1 cellular context compared by ENCODE assay signal in the genomic region with DNA sequence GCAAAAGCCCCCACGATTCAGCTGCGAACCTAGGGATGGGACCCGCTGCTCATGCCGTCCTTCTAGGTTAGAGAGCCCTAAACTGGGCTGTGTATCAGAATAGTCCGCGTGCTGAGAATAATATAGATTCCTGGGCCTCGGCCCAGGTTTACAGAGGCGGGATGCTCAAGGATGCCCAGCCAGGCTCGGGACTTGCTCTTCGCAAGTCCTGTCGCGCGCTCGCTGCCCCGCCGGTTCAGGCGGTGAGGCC.
A peak's percentile ranks its signal among the peaks of the same experiment; 100 is the strongest.
TF ChIP-seq lines count a peak whose summit lies in the region.

No MANE protein-coding gene starts in this region.

TF ChIP-seq in GM12878, 131 proteins besides CTCF, POLR2A, EP300 and RAD21 (continued from another document):
- TF ChIP-seq, protein P1, sequence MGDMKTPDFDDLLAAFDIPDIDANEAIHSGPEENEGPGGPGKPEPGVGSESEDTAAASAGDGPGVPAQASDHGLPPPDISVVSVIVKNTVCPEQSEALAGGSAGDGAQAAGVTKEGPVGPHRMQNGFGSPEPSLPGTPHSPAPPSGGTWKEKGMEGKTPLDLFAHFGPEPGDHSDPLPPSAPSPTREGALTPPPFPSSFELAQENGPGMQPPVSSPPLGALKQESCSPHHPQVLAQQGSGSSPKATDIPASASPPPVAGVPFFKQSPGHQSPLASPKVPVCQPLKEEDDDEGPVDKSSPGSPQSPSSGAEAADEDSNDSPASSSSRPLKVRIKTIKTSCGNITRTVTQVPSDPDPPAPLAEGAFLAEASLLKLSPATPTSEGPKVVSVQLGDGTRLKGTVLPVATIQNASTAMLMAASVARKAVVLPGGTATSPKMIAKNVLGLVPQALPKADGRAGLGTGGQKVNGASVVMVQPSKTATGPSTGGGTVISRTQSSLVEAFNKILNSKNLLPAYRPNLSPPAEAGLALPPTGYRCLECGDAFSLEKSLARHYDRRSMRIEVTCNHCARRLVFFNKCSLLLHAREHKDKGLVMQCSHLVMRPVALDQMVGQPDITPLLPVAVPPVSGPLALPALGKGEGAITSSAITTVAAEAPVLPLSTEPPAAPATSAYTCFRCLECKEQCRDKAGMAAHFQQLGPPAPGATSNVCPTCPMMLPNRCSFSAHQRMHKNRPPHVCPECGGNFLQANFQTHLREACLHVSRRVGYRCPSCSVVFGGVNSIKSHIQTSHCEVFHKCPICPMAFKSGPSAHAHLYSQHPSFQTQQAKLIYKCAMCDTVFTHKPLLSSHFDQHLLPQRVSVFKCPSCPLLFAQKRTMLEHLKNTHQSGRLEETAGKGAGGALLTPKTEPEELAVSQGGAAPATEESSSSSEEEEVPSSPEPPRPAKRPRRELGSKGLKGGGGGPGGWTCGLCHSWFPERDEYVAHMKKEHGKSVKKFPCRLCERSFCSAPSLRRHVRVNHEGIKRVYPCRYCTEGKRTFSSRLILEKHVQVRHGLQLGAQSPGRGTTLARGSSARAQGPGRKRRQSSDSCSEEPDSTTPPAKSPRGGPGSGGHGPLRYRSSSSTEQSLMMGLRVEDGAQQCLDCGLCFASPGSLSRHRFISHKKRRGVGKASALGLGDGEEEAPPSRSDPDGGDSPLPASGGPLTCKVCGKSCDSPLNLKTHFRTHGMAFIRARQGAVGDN (IDR thresholded peaks at IDR 0.05), result peak; percentile 89; the same call in 1 of the 2 replicates
- TF ChIP-seq, protein P2, sequence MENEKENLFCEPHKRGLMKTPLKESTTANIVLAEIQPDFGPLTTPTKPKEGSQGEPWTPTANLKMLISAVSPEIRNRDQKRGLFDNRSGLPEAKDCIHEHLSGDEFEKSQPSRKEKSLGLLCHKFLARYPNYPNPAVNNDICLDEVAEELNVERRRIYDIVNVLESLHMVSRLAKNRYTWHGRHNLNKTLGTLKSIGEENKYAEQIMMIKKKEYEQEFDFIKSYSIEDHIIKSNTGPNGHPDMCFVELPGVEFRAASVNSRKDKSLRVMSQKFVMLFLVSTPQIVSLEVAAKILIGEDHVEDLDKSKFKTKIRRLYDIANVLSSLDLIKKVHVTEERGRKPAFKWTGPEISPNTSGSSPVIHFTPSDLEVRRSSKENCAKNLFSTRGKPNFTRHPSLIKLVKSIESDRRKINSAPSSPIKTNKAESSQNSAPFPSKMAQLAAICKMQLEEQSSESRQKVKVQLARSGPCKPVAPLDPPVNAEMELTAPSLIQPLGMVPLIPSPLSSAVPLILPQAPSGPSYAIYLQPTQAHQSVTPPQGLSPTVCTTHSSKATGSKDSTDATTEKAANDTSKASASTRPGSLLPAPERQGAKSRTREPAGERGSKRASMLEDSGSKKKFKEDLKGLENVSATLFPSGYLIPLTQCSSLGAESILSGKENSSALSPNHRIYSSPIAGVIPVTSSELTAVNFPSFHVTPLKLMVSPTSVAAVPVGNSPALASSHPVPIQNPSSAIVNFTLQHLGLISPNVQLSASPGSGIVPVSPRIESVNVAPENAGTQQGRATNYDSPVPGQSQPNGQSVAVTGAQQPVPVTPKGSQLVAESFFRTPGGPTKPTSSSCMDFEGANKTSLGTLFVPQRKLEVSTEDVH (IDR thresholded peaks at IDR 0.05; ENCODE audit: low read depth, partially characterized antibody), result peak; percentile 61
- TF ChIP-seq NFYA (IDR thresholded peaks at IDR 0.05; ENCODE audit: borderline replicate concordance, low read depth, low read length) (no peak), POLR2AphosphoS5 (IDR thresholded peaks at IDR 0.05; ENCODE audit: low read length) (peak; percentile 88), ZSCAN29 (IDR thresholded peaks at IDR 0.05) (peak; percentile 60; the same call in 1 of the 2 replicates), LARP7 (IDR thresholded peaks at IDR 0.05) (peak; percentile 68; the same call in 1 of the 2 replicates), ASH2L (IDR thresholded peaks at IDR 0.05; ENCODE audit: borderline replicate concordance, low read depth) (no peak), SRF (IDR thresholded peaks at IDR 0.05; ENCODE audit: low read depth in 2 of 2, low read length in 2 of 2) (no peak), SMARCA5 (IDR thresholded peaks at IDR 0.05) (0 out of 2 replicates have a peak, but pooled peaks have one; percentile 91), ESRRA (IDR thresholded peaks at IDR 0.05; ENCODE audit: low read length) (no peak), HDAC6 (IDR thresholded peaks at IDR 0.05; ENCODE audit: unreplicated experiment) (peak; percentile 43)
- TF ChIP-seq, protein P3, sequence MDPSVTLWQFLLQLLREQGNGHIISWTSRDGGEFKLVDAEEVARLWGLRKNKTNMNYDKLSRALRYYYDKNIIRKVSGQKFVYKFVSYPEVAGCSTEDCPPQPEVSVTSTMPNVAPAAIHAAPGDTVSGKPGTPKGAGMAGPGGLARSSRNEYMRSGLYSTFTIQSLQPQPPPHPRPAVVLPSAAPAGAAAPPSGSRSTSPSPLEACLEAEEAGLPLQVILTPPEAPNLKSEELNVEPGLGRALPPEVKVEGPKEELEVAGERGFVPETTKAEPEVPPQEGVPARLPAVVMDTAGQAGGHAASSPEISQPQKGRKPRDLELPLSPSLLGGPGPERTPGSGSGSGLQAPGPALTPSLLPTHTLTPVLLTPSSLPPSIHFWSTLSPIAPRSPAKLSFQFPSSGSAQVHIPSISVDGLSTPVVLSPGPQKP (IDR thresholded peaks at IDR 0.05; ENCODE audit: low read depth, low read length), result no peak
- TF ChIP-seq, protein P4, sequence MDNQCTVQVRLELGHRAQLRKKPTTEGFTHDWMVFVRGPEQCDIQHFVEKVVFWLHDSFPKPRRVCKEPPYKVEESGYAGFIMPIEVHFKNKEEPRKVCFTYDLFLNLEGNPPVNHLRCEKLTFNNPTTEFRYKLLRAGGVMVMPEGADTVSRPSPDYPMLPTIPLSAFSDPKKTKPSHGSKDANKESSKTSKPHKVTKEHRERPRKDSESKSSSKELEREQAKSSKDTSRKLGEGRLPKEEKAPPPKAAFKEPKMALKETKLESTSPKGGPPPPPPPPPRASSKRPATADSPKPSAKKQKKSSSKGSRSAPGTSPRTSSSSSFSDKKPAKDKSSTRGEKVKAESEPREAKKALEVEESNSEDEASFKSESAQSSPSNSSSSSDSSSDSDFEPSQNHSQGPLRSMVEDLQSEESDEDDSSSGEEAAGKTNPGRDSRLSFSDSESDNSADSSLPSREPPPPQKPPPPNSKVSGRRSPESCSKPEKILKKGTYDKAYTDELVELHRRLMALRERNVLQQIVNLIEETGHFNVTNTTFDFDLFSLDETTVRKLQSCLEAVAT (IDR thresholded peaks at IDR 0.05), result peak; percentile 99
- TF ChIP-seq, protein P5, sequence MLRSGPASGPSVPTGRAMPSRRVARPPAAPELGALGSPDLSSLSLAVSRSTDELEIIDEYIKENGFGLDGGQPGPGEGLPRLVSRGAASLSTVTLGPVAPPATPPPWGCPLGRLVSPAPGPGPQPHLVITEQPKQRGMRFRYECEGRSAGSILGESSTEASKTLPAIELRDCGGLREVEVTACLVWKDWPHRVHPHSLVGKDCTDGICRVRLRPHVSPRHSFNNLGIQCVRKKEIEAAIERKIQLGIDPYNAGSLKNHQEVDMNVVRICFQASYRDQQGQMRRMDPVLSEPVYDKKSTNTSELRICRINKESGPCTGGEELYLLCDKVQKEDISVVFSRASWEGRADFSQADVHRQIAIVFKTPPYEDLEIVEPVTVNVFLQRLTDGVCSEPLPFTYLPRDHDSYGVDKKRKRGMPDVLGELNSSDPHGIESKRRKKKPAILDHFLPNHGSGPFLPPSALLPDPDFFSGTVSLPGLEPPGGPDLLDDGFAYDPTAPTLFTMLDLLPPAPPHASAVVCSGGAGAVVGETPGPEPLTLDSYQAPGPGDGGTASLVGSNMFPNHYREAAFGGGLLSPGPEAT (IDR thresholded peaks at IDR 0.05; ENCODE audit: low read depth), result 0 out of 2 replicates have a peak, but pooled peaks have one; percentile 24
- TF ChIP-seq, protein P6, sequence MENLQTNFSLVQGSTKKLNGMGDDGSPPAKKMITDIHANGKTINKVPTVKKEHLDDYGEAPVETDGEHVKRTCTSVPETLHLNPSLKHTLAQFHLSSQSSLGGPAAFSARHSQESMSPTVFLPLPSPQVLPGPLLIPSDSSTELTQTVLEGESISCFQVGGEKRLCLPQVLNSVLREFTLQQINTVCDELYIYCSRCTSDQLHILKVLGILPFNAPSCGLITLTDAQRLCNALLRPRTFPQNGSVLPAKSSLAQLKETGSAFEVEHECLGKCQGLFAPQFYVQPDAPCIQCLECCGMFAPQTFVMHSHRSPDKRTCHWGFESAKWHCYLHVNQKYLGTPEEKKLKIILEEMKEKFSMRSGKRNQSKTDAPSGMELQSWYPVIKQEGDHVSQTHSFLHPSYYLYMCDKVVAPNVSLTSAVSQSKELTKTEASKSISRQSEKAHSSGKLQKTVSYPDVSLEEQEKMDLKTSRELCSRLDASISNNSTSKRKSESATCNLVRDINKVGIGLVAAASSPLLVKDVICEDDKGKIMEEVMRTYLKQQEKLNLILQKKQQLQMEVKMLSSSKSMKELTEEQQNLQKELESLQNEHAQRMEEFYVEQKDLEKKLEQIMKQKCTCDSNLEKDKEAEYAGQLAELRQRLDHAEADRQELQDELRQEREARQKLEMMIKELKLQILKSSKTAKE (IDR thresholded peaks at IDR 0.05; ENCODE audit: low read depth, poor library complexity, severe bottlenecking), result peak; percentile 28
